Comparison of ENCODE assay signal across 1 cellular context in the genomic region with DNA sequence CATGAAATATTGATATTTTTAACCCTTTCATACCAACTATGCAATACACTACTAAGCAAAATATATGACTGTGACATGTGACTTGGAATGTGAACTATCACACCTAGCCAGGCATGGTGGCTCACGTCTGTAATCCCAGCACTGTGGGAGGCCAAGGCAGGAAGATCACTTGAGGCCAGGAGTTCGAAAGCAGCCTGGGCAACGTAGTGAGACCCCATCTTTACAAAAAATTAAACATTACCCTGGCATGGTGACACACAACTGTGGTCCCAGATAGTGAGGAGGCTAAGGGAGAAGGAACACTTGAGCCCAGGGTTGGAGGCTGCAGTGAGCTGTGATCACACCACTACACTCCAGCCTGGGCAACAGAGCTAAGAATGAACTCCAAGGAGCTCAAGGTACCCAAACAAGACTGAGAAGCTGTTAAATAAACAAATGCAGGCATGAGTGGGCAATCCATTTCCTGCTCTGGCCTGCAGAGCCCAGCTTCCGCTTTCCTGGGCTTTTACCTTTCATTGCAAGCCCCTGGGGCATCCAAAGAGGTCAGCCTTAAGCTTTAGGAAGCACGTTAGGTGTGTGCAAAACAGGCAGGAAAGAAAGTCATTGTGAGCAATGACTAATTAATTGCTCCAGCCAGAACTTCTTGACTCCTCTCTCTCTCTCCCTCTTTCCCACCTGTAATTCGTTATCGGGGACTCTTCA.
TF ChIP-seq lines count a peak whose summit lies in the region.

No MANE protein-coding gene starts in this region.

TF ChIP-seq in HepG2, 621 proteins besides CTCF, POLR2A, EP300 and RAD21 (continued from another document):
- TF ChIP-seq ZBTB38 (CRISPR knock-in tag; IDR thresholded peaks at IDR 0.05) = no peak
- TF ChIP-seq EZH2 (conservative IDR thresholded peaks at IDR 0.05; ENCODE audit: low read depth, low read length) = no peak
- TF ChIP-seq ZNF180 (CRISPR knock-in tag; IDR thresholded peaks at IDR 0.05; ENCODE audit: borderline replicate concordance, low read depth) = no peak
- TF ChIP-seq, protein P1, sequence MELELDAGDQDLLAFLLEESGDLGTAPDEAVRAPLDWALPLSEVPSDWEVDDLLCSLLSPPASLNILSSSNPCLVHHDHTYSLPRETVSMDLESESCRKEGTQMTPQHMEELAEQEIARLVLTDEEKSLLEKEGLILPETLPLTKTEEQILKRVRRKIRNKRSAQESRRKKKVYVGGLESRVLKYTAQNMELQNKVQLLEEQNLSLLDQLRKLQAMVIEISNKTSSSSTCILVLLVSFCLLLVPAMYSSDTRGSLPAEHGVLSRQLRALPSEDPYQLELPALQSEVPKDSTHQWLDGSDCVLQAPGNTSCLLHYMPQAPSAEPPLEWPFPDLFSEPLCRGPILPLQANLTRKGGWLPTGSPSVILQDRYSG (CRISPR knock-in tag; IDR thresholded peaks at IDR 0.05) = no peak
